ENCODE assay signal across 20 cellular contexts in genomic region chr1:183986941-183987340, GRCh38.
"Had no signal": no experiment of that assay in that cellular context is flagged by ENCODE, and none has a peak within 500 bp of the region (broad histone marks: within the 10 kb centered on the region; RNA-seq: fewer than 3 reads in every experiment).

No MANE protein-coding gene starts in this region.

- ATAC-seq: activated CD4-positive, alpha-beta T cell treated with anti-CD3 and anti-CD28 coated beads for 36 hours; activated CD8-positive, alpha-beta memory T cell treated with anti-CD3 and anti-CD28 coated beads, Interleukin-2, amount 10 ng/mL, durations not matched to agents 7 days and 5 days had no signal

- DNase-seq: activated CD4-positive, alpha-beta memory T cell treated with anti-CD3 and anti-CD28 coated beads for 36 hours; activated CD4-positive, alpha-beta T cell treated with anti-CD3 and anti-CD28 coated beads for 36 hours; activated CD8-positive, alpha-beta memory T cell treated with anti-CD3 and anti-CD28 coated beads, Interleukin-2, amount 10 ng/mL, durations not matched to agents 7 days and 5 days; activated naive CD4-positive, alpha-beta T cell treated with anti-CD3 and anti-CD28 coated beads, Interleukin-2, amount 10 ng/mL, durations not matched to agents 7 days and 5 days; activated T-cell treated with anti-CD3 and anti-CD28 coated beads, Interleukin-2, amount 50 U/mL, for 1 hour; effector CD4-positive, alpha-beta T cell; head of caudate nucleus; left cardiac atrium; nephron progenitor cell; occipital lobe; small intestine; stomach; T-helper 1 cell; thyroid gland; WERI-Rb-1 had no signal

- H3K4me3 ChIP-seq: coronary artery, lung, right atrium auricular region, stomach, thyroid gland had no signal

- H3K9me3 Mint-ChIP-seq: activated CD4-positive, alpha-beta memory T cell treated with anti-CD3 and anti-CD28 coated beads for 36 hours; activated naive CD4-positive, alpha-beta T cell treated with anti-CD3 and anti-CD28 coated beads, Interleukin-2, amount 10 ng/mL, durations not matched to agents 7 days and 5 days; activated T-helper 2 cell treated with anti-CD3 and anti-CD28 coated beads, Interferon-gamma antibody, Interleukin-2, Interleukin-4, amounts not matched to agents 10 μg/mL and 5 μg/mL and 100 μg/mL, durations not matched to agents 14 hours and 24 hours and 36 hours; mesothelial cell of epicardium; nephron progenitor cell had no signal

- H3K27me3 Mint-ChIP-seq: activated CD4-positive, alpha-beta memory T cell treated with anti-CD3 and anti-CD28 coated beads for 36 hours; activated CD4-positive, alpha-beta T cell treated with anti-CD3 and anti-CD28 coated beads for 36 hours; activated CD8-positive, alpha-beta memory T cell treated with anti-CD3 and anti-CD28 coated beads, Interleukin-2, amount 10 ng/mL, durations not matched to agents 7 days and 5 days had no signal

- H3K27me3 ChIP-seq: right atrium auricular region, stomach, thyroid gland had no signal

- H3K36me3 Mint-ChIP-seq: activated CD4-positive, alpha-beta memory T cell treated with anti-CD3 and anti-CD28 coated beads for 36 hours; activated CD8-positive, alpha-beta memory T cell treated with anti-CD3 and anti-CD28 coated beads, Interleukin-2, amount 10 ng/mL, durations not matched to agents 7 days and 5 days; activated naive CD4-positive, alpha-beta T cell treated with anti-CD3 and anti-CD28 coated beads, Interleukin-2, amount 10 ng/mL, durations not matched to agents 7 days and 5 days; mesothelial cell of epicardium had no signal

- H3K27ac ChIP-seq: coronary artery, stomach, WERI-Rb-1 had no signal

- H3K9me3 ChIP-seq: right atrium auricular region, stomach, thyroid gland had no signal

- H3K27ac Mint-ChIP-seq: activated CD4-positive, alpha-beta memory T cell treated with anti-CD3 and anti-CD28 coated beads for 36 hours; activated CD4-positive, alpha-beta T cell treated with anti-CD3 and anti-CD28 coated beads for 36 hours; activated CD8-positive, alpha-beta memory T cell treated with anti-CD3 and anti-CD28 coated beads, Interleukin-2, amount 10 ng/mL, durations not matched to agents 7 days and 5 days; activated naive CD4-positive, alpha-beta T cell treated with anti-CD3 and anti-CD28 coated beads, Interleukin-2, amount 10 ng/mL, durations not matched to agents 7 days and 5 days; activated T-helper 2 cell treated with anti-CD3 and anti-CD28 coated beads, Interferon-gamma antibody, Interleukin-2, Interleukin-4, amounts not matched to agents 10 μg/mL and 5 μg/mL and 100 μg/mL, durations not matched to agents 14 hours and 24 hours and 36 hours; mesothelial cell of epicardium; nephron progenitor cell had no signal

- H3K36me3 ChIP-seq: right atrium auricular region, stomach, thyroid gland, WERI-Rb-1 had no signal

- H3K4me1 Mint-ChIP-seq: activated naive CD4-positive, alpha-beta T cell treated with anti-CD3 and anti-CD28 coated beads, Interleukin-2, amount 10 ng/mL, durations not matched to agents 7 days and 5 days had no signal

- H3K4me3 Mint-ChIP-seq: activated CD4-positive, alpha-beta memory T cell treated with anti-CD3 and anti-CD28 coated beads for 36 hours; activated CD4-positive, alpha-beta T cell treated with anti-CD3 and anti-CD28 coated beads for 36 hours; activated CD8-positive, alpha-beta memory T cell treated with anti-CD3 and anti-CD28 coated beads, Interleukin-2, amount 10 ng/mL, durations not matched to agents 7 days and 5 days; activated naive CD4-positive, alpha-beta T cell treated with anti-CD3 and anti-CD28 coated beads, Interleukin-2, amount 10 ng/mL, durations not matched to agents 7 days and 5 days; mesothelial cell of epicardium; nephron progenitor cell had no signal
